Comparison of ENCODE assay signal across 8 cellular contexts in the genomic region with DNA sequence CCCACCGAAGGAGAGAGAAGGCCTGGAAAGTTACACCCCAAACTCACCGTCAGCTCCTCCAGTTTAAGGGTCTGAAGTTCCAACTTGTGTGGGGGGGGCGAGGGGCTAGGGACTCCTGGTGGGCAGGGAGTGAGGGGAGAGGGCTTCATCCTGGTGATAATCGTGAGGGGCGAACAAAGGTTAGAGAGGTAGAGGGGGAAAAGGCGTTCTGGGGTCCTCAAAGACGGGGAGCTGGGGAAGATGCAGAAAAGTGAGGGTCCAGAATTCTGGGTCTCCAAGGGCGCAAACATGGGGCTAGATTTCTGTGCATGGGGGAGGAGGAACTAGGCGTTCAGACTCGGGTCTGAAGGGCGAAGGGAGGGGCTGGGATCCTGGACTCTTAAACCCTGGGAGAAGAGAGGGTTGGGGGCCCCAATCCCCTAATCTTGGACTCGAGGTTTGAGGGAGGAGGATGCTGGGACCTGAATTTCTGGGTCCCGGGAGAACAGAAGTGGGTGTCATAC. TPM values are rescaled to one million over a fixed set of nuclear protein-coding genes. Genes with fewer than 3 reads are reported as not detected.
DNase-seq lines count a peak whose midpoint lies in the region; ATAC-seq and TF ChIP-seq lines count a peak whose summit lies in the region.

No MANE protein-coding gene starts in this region.

- no peak for ATAC-seq in left cardiac atrium

- H3K4me3 ChIP-seq in cardiac muscle cell = peak overlapping the region; percentile 29
- H3K4me3 ChIP-seq in cardiac fibroblast (replicated peaks in 1 of 2; ENCODE audit: low read depth in 2 of 2, low read length in 2 of 2) = peak overlapping the region; percentile 53 to 64
- peak overlapping the region; percentile 53 for H3K4me3 ChIP-seq in mononuclear cell (ENCODE audit: low read length)
- H3K4me3 ChIP-seq in vagina = peak overlapping the region; percentile 58 to 62

- H3K9me3 ChIP-seq in cardiac muscle cell (ENCODE audit: low read depth) (no peaks in the 10 kb centered on the region), mononuclear cell (ENCODE audit: low read depth, low read length) (no peaks in the 10 kb centered on the region), vagina (no peaks in the 10 kb centered on the region)

- DNase-seq in cardiac muscle cell (ENCODE audit: low read depth in 1 of 2, low spot score in 1 of 2) (no peak), left cardiac atrium (no peak), cardiac fibroblast (ENCODE audit: low read depth in 2 of 2) (no peak), vagina (ENCODE audit: extremely low spot score in 2 of 2) (no peak), AG20443 (ENCODE audit: low spot score) (no peak), GOT3 (lab: John Stamatoyannopoulos, UW) (no peak), NCI-H1048 (lab: John Stamatoyannopoulos, UW) (no peak)

- no peak for TF ChIP-seq CTCF in cardiac muscle cell (IDR thresholded peaks at IDR 0.05; ENCODE audit: low read depth, low read length)
- no peak for TF ChIP-seq CTCF in cardiac fibroblast (IDR thresholded peaks at IDR 0.05; ENCODE audit: low read depth, low read length)
- TF ChIP-seq CTCF in vagina (IDR thresholded peaks at IDR 0.05) = no peak

- no peak for TF ChIP-seq POLR2A in vagina (IDR thresholded peaks at IDR 0.05)

- no peaks in the 10 kb centered on the region for H3K36me3 ChIP-seq in cardiac muscle cell
- H3K36me3 ChIP-seq in vagina = no peaks in the 10 kb centered on the region

- H3K4me1 ChIP-seq in cardiac muscle cell (ENCODE audit: low read depth) = peaks cover 20% of the 10 kb centered on the region
- peaks cover 18% of the 10 kb centered on the region for H3K4me1 ChIP-seq in mononuclear cell (ENCODE audit: insufficient read depth, low read length)
- H3K4me1 ChIP-seq in vagina = peaks cover 60% of the 10 kb centered on the region

- H3K27me3 ChIP-seq in cardiac muscle cell = no peaks in the 10 kb centered on the region
- no peaks in the 10 kb centered on the region for H3K27me3 ChIP-seq in mononuclear cell (ENCODE audit: insufficient read depth, low read length)
- H3K27me3 ChIP-seq in vagina = no peaks in the 10 kb centered on the region

- intact Hi-C loops in left cardiac atrium (cut with DNase I) (no loop called here), vagina (cut with DNase I) (no loop called here)

- H3K27ac ChIP-seq in cardiac muscle cell (peak overlapping the region; percentile 86), vagina (peak overlapping the region; percentile 95)

RNA-seq across cellular contexts. Expression of a gene that starts 4.7 kb away (rescaled TPM):
- total RNA-seq in cardiac muscle cell = 3.5 and 4.7 TPM in 2 replicates
- 6.1 and 6.3 TPM in 2 replicates for polyA plus RNA-seq in cardiac muscle cell
- total RNA-seq in left cardiac atrium = 1 to 10 TPM; 1.6 to 3.2 TPM
- 0.10 TPM for total RNA-seq in mononuclear cell
- total RNA-seq in vagina = 3.4 TPM

RNA-seq across cellular contexts. Expression of a gene that starts 19.0 kb away (rescaled TPM):
- not detected in 2 replicates for total RNA-seq in cardiac muscle cell
- 0.11 and 0.55 TPM in 2 replicates for polyA plus RNA-seq in cardiac muscle cell
- total RNA-seq in left cardiac atrium = not detected
- not detected for total RNA-seq in mononuclear cell
- 6.1 TPM for total RNA-seq in vagina

RNA-seq across cellular contexts. Expression of a gene that starts 25.6 kb away (rescaled TPM):
- total RNA-seq in cardiac muscle cell = 3.2 and 5.5 TPM in 2 replicates
- polyA plus RNA-seq in cardiac muscle cell = 1.5 and 2.9 TPM in 2 replicates
- 10 to 100 TPM; 14.9 to 23.8 TPM for total RNA-seq in left cardiac atrium
- 0.10 TPM for total RNA-seq in mononuclear cell
- total RNA-seq in vagina = 31.2 TPM

RNA-seq across cellular contexts. Expression of a gene that starts 31.9 kb away (rescaled TPM):
- total RNA-seq in cardiac muscle cell (not detected in 2 replicates), left cardiac atrium (under 1 TPM; 0.29 to 0.92 TPM), mononuclear cell (not detected), vagina (2.2 TPM)
- polyA plus RNA-seq in cardiac muscle cell = 0.94 TPM in 1 of 2 replicates, not detected in the other

RNA-seq across cellular contexts. Expression of a gene that starts 37.6 kb away (rescaled TPM):
- 0.14 and 0.21 TPM in 2 replicates for total RNA-seq in cardiac muscle cell
- polyA plus RNA-seq in cardiac muscle cell = not detected in 2 replicates
- total RNA-seq in left cardiac atrium = 1 to 10 TPM; 2.1 to 3.5 TPM
- total RNA-seq in mononuclear cell = not detected
- total RNA-seq in vagina = 6.4 TPM
